11 cellular contexts compared by ENCODE assay signal in the genomic region with DNA sequence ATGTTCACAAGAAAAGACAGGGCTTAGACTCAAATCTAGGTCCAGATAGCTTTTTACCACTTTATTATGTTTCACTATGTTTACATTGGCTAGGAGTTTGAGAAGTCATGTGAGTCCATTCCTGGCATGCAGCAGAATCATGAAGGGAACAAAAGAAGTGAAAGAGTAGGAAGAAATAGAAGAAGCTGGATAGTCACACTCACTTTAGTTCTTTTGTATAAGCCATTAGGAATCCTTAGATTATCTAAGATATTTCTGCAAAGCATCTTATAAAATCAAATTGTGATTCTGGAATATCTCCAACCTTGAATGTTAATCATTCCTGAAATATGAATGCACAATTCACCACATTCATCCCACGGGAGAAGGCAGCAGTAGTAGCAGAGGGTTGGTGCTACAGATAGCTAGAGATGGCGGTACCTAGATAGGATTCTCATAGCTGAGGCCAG. TPM values are rescaled to one million over a fixed set of nuclear protein-coding genes. Genes with fewer than 3 reads are reported as not detected.
DNase-seq lines count a peak whose midpoint lies in the region; ATAC-seq, FAIRE-seq and TF ChIP-seq lines count a peak whose summit lies in the region.
"Had no signal": no experiment of that assay in that cellular context is flagged by ENCODE, and none has a peak within 500 bp of the region (broad histone marks: within the 10 kb centered on the region; RNA-seq: fewer than 3 reads in every experiment).

No MANE protein-coding gene starts in this region.

- H4K20me1 ChIP-seq in endothelial cell of umbilical vein (replicated peaks; ENCODE audit: control insufficient read depth, extremely low read depth, insufficient read depth, low read length): no peaks in the 10 kb centered on the region

- TF ChIP-seq CTCF in Calu3 (IDR thresholded peaks at IDR 0.05; ENCODE audit: unreplicated experiment) (no peak), endothelial cell of umbilical vein (IDR thresholded peaks at IDR 0.05; ENCODE audit: extremely low read depth in 1 of 2, insufficient read depth in 1 of 2, low read depth in 1 of 2, low read length in 2 of 2) (no peak), prostate gland (IDR thresholded peaks at IDR 0.05) (no peak), omental fat pad (IDR thresholded peaks at IDR 0.05) (no peak)

- H3K4me3 ChIP-seq in endothelial cell of umbilical vein (replicated peaks in 1 of 3; ENCODE audit: insufficient read depth in 1 of 3, low read depth in 1 of 3, low read length in 3 of 3) (peak overlapping the region in 1 of 3 experiments; percentile 1), prostate gland (no peak overlapping the region)
- H3K4me3 ChIP-seq: upper lobe of right lung had no signal

- H3K27ac ChIP-seq in endothelial cell of umbilical vein (ENCODE audit: insufficient read depth, low read depth, low read length) (peak overlapping the region; percentile 80), prostate gland (peak overlapping the region; percentile 10 to 62)
- H3K27ac ChIP-seq: upper lobe of right lung had no signal

- CTCF ChIA-PET in Calu3 (lab: Charles Lee): interaction anchor here (0.7 to 1.8 kb wide), 5 partner anchors 14 to 79 kb away, joined by 3 to 6 read pairs (median 4); partner anchors contain the start of genes CCDC82, JRKL and MAML2
- CTCF ChIA-PET in endothelial cell of umbilical vein (lab: Charles Lee): interaction anchor here (0.9 to 10.5 kb wide), 10 partner anchors 12 to 475 kb away, joined by 3 to 156 read pairs (median 4); partner anchors contain the start of genes CCDC82, JRKL and MAML2

- H3K27me3 Mint-ChIP-seq in Calu3 (ENCODE audit: unreplicated experiment): no peaks in the 10 kb centered on the region

- H3K9ac ChIP-seq in endothelial cell of umbilical vein (replicated peaks; ENCODE audit: extremely low read depth, insufficient read depth, low read length): peak overlapping the region; percentile 44

- TF ChIP-seq POLR2A in endothelial cell of umbilical vein (IDR thresholded peaks at IDR 0.05; ENCODE audit: low read depth, low read length) (no peak), prostate gland (IDR thresholded peaks at IDR 0.05) (no peak)

- no peak for DNase-seq in Calu3
- DNase-seq in NCI-H69 (lab: John Stamatoyannopoulos, UW): peak; percentile 59
- peak; percentile 89 for DNase-seq in endothelial cell of umbilical vein (ENCODE audit: low read depth, low spot score)
- peak; percentile 50 for DNase-seq in prostate gland (ENCODE audit: low spot score)
- DNase-seq in omental fat pad (ENCODE audit: low spot score): no peak
- DNase-seq in Ammon's horn (ENCODE audit: low spot score): no peak
- DNase-seq in activated CD8-positive, alpha-beta memory T cell treated with anti-CD3 and anti-CD28 coated beads for 24 hours: no peak
- DNase-seq: NCI-H2029; stimulated activated CD4-positive, alpha-beta T cell treated with anti-CD3 and anti-CD28 coated beads, Interleukin-1b, Interleukin-23, amount 100 ng/mL, for 48 hours; upper lobe of right lung had no signal

- peaks cover 73% of the 10 kb centered on the region for H3K4me1 Mint-ChIP-seq in Calu3 (ENCODE audit: low read depth, unreplicated experiment)

- 35% methylated on average over 2 of the region's 2 CpGs for WGBS in prostate gland

- no peaks in the 10 kb centered on the region for H3K9me3 ChIP-seq in endothelial cell of umbilical vein (replicated peaks; ENCODE audit: control insufficient read depth, insufficient read depth, low read length)
- H3K9me3 ChIP-seq in prostate gland: no peaks in the 10 kb centered on the region
- H3K9me3 ChIP-seq: upper lobe of right lung had no signal

- H3K4me1 ChIP-seq in endothelial cell of umbilical vein (ENCODE audit: control insufficient read depth, extremely low read depth, insufficient read depth, low read length) (peaks cover 95% of the 10 kb centered on the region), prostate gland (replicated peaks) (peaks cover 8% of the 10 kb centered on the region)

- H3K9me3 Mint-ChIP-seq in Calu3 (ENCODE audit: low read depth, unreplicated experiment): no peaks in the 10 kb centered on the region

- peaks cover 32% of the 10 kb centered on the region for H3K36me3 Mint-ChIP-seq in Calu3 (ENCODE audit: insufficient read depth, unreplicated experiment)

- BruUV-seq in Calu3 (replicated peaks; lab: Mats Ljungman, UMichigan) (no TSS peak), endothelial cell of umbilical vein (replicated peaks; lab: Mats Ljungman, UMichigan) (no TSS peak)

- H3K9me1 ChIP-seq in endothelial cell of umbilical vein (replicated peaks; ENCODE audit: control insufficient read depth, extremely low read depth, insufficient read depth, low read length): no peaks in the 10 kb centered on the region

- intact Hi-C loops in Calu3 (cut with micrococcal nuclease; ENCODE audit: unreplicated experiment): loop anchor here (5.0 kb wide), 1 partner anchor 34 kb away; no protein-coding TSS in a partner anchor
- intact Hi-C loops in endothelial cell of umbilical vein (cut with micrococcal nuclease): no loop called here
- intact Hi-C loops in prostate gland (cut with DNase I): no loop called here

- dilution Hi-C loops in endothelial cell of umbilical vein (cut with MboI; ENCODE audit: extremely low pct_ligation_motif_present, low sequenced_read_pairs): no loop called here

- H3K27ac Mint-ChIP-seq in Calu3 (ENCODE audit: unreplicated experiment): peak overlapping the region; percentile 95

- H3K4me3 Mint-ChIP-seq in Calu3 (ENCODE audit: low read depth, unreplicated experiment): peak overlapping the region; percentile 37

- peak overlapping the region; percentile 79 for H3K4me2 ChIP-seq in endothelial cell of umbilical vein (ENCODE audit: insufficient read depth, low read length)

- H3K36me3 ChIP-seq in endothelial cell of umbilical vein (ENCODE audit: control insufficient read depth in 2 of 2, extremely low read depth in 1 of 2, insufficient read depth in 2 of 2, low read length in 2 of 2): no peaks in the 10 kb centered on the region
- no peaks in the 10 kb centered on the region for H3K36me3 ChIP-seq in prostate gland
- H3K36me3 ChIP-seq: upper lobe of right lung had no signal

- no peaks in the 10 kb centered on the region for H3K27me3 ChIP-seq in endothelial cell of umbilical vein (ENCODE audit: control insufficient read depth in 2 of 2, insufficient read depth in 2 of 2, low read length in 2 of 2)
- no peaks in the 10 kb centered on the region for H3K27me3 ChIP-seq in prostate gland (replicated peaks; ENCODE audit: insufficient read depth)
- H3K27me3 ChIP-seq: upper lobe of right lung had no signal

- POLR2A ChIA-PET in endothelial cell of umbilical vein (lab: Charles Lee): interaction anchor here (0.6 to 1.3 kb wide), 6 partner anchors 21 to 389 kb away, joined by 3 to 5 read pairs (median 3); partner anchors contain the start of genes MAML2 and MTMR2

- no peak for ATAC-seq in GM21423 (IDR thresholded peaks at IDR 0.05; ENCODE audit: unreplicated experiment)
- ATAC-seq in omental fat pad (ENCODE audit: low FRiP score): no peak
- ATAC-seq: upper lobe of right lung had no signal

- peaks cover 11% of the 10 kb centered on the region for H3K79me2 ChIP-seq in endothelial cell of umbilical vein (ENCODE audit: control insufficient read depth, insufficient read depth, low read length)

- FAIRE-seq in endothelial cell of umbilical vein (lab: Jason Lieb, UNC): no peak

- peak overlapping the region; percentile 9 for H2AFZ ChIP-seq in endothelial cell of umbilical vein (ENCODE audit: low read depth, low read length)

TF ChIP-seq in endothelial cell of umbilical vein, 7 proteins besides CTCF, POLR2A, EP300 and RAD21:
- TF ChIP-seq JUN (IDR thresholded peaks at IDR 0.05; ENCODE audit: borderline replicate concordance, insufficient read depth, insufficient read length, low read depth): peak; percentile 15
- peak; percentile 24 for TF ChIP-seq POLR2AphosphoS5 (IDR thresholded peaks at IDR 0.05; ENCODE audit: insufficient read depth, low read depth, low read length)
- TF ChIP-seq EZH2 (IDR thresholded peaks at IDR 0.05; ENCODE audit: borderline replicate concordance, low read depth, low read length, severe bottlenecking): no peak
- no peak for TF ChIP-seq GATA2 (IDR thresholded peaks at IDR 0.05; ENCODE audit: insufficient read depth, insufficient read length, low read depth, low read length)
- no peak for TF ChIP-seq FOS (IDR thresholded peaks at IDR 0.05; ENCODE audit: borderline replicate concordance, insufficient read depth, low read length)

RNA-seq across cellular contexts. Expression of gene MAML2, which starts 31.9 kb away (rescaled TPM):
- 16.7 and 22.7 TPM in 2 replicates for total RNA-seq in Calu3 (2022)
- 16.8 and 17.1 TPM in 2 replicates for total RNA-seq in endothelial cell of umbilical vein
- polyA plus RNA-seq in endothelial cell of umbilical vein: 12.4 and 15.9 TPM in 2 replicates
- 9.5 and 10.3 TPM in 2 replicates for polyA plus RNA-seq in endothelial cell of umbilical vein (2011; cell fraction: cytosol; rRNA removed)
- 13.0 and 13.3 TPM in 2 replicates for polyA plus RNA-seq in endothelial cell of umbilical vein (2011; cell fraction: nucleus; rRNA removed)
- 6.1 and 8.9 TPM in 2 replicates for polyA plus RNA-seq in endothelial cell of umbilical vein (2012)
- 28.1 and 29.1 TPM in 2 replicates for polyA minus RNA-seq in endothelial cell of umbilical vein
- 0.92 TPM for polyA minus RNA-seq in endothelial cell of umbilical vein (2011; cell fraction: cytosol; rRNA and poly(A)+ RNA removed)
- polyA minus RNA-seq in endothelial cell of umbilical vein (2011; cell fraction: nucleus; rRNA and poly(A)+ RNA removed): 38.9 and 40.4 TPM in 2 replicates
- 10 to 100 TPM; 28.9 to 30.4 TPM for total RNA-seq in prostate gland
- total RNA-seq in omental fat pad: 10 to 100 TPM; 34.2 to 49.8 (median 44.4) TPM

Comparison
In these comparisons a context has a peak if more than half of its experiments do, and no peak if none do; other contexts are left out.
1. DNase-seq: peak in NCI-H69 (single experiment), endothelial cell of umbilical vein (single experiment) and prostate gland (single experiment); none in Calu3 (single experiment), omental fat pad (single experiment), Ammon's horn (single experiment) and activated CD8-positive, alpha-beta memory T cell treated with anti-CD3 and anti-CD28 coated beads for 24 hours (single experiment).